In the genomic region with DNA sequence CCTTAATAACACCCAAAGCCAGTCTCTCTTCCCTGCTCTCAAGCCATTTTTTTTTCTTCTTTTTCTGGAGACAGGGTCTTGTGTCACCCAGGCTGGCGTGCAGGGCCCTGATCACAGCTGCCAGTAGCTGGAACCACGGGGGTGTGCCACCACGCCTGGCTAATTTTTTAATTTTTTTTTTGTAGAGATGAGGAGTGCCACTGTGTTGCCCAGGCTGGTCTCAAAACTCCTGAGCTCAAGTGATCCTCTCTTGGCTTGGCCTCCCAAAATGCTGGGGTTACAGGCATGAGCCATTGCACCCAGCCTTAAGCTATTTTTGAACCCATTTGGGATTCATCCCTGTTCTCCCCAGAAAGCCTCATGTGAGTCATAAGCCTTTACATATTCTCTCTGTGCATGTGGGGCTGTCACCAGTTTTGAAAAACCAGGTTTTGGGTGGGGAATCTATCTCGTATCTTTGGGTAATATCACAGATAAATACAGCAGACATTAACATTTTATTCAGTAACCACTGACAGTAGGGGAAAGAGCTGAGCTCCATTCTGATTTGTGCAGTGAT, we compare ENCODE assay signal across 11 cellular contexts. TPM values are rescaled to one million over a fixed set of nuclear protein-coding genes. Genes with fewer than 3 reads are reported as not detected.
DNase-seq lines count a peak whose midpoint lies in the region; ATAC-seq and TF ChIP-seq lines count a peak whose summit lies in the region.
"Had no signal": no experiment of that assay in that cellular context is flagged by ENCODE, and none has a peak within 500 bp of the region (broad histone marks: within the 10 kb centered on the region; RNA-seq: fewer than 3 reads in every experiment).

No MANE protein-coding gene starts in this region.

- H3K4me3 Mint-ChIP-seq in activated CD4-positive, alpha-beta T cell treated with anti-CD3 and anti-CD28 coated beads, Interleukin-2, amount 10 ng/mL, durations not matched to agents 7 days and 5 days = peak overlapping the region; percentile 35
- peak overlapping the region; percentile 79 to 80 for H3K4me3 Mint-ChIP-seq in stimulated activated naive CD8-positive, alpha-beta T cell treated with anti-CD3 and anti-CD28 coated beads, Interleukin-15, amount 100 ng/mL, for 72 hours

- peak overlapping the region; percentile 96 for H3K27ac ChIP-seq in RWPE1

- peaks cover 51% of the 10 kb centered on the region for H3K4me1 Mint-ChIP-seq in activated CD4-positive, alpha-beta T cell treated with anti-CD3 and anti-CD28 coated beads, Interleukin-2, amount 10 ng/mL, durations not matched to agents 7 days and 5 days
- H3K4me1 Mint-ChIP-seq in stimulated activated naive CD8-positive, alpha-beta T cell treated with anti-CD3 and anti-CD28 coated beads, Interleukin-15, amount 100 ng/mL, for 72 hours = peaks cover 45% of the 10 kb centered on the region

- H3K27ac Mint-ChIP-seq in activated CD4-positive, alpha-beta T cell treated with anti-CD3 and anti-CD28 coated beads, Interleukin-2, amount 10 ng/mL, durations not matched to agents 7 days and 5 days = peak overlapping the region; percentile 97
- H3K27ac Mint-ChIP-seq in stimulated activated naive CD8-positive, alpha-beta T cell treated with anti-CD3 and anti-CD28 coated beads, Interleukin-15, amount 100 ng/mL, for 72 hours = peak overlapping the region; percentile 88 to 96

- ATAC-seq in esophagus mucosa (peak; percentile 6), HG02678 (IDR thresholded peaks at IDR 0.05; ENCODE audit: unreplicated experiment) (no peak)
- no peak for ATAC-seq in stimulated activated naive CD8-positive, alpha-beta T cell treated with anti-CD3 and anti-CD28 coated beads, Interleukin-15, amount 100 ng/mL, for 72 hours

- H3K27me3 Mint-ChIP-seq in activated CD4-positive, alpha-beta T cell treated with anti-CD3 and anti-CD28 coated beads, Interleukin-2, amount 10 ng/mL, durations not matched to agents 7 days and 5 days = no peaks in the 10 kb centered on the region
- no peaks in the 10 kb centered on the region for H3K27me3 Mint-ChIP-seq in stimulated activated naive CD8-positive, alpha-beta T cell treated with anti-CD3 and anti-CD28 coated beads, Interleukin-15, amount 100 ng/mL, for 72 hours

- POLR2A ChIA-PET in activated CD4-positive, alpha-beta T cell treated with anti-CD3 and anti-CD28 coated beads, Interleukin-2, amount 10 ng/mL, durations not matched to agents 7 days and 5 days (lab: Charles Lee) = interaction anchor here (0.6 kb wide), 2 partner anchors 13 to 24 kb away, joined by 3 read pairs; no protein-coding TSS in a partner anchor
- POLR2A ChIA-PET in RWPE1 (lab: Yijun Ruan, JAX; ENCODE audit: low non-redundant PET) = no interaction called here

- peaks cover 4% of the 10 kb centered on the region for H3K9me3 Mint-ChIP-seq in activated CD4-positive, alpha-beta T cell treated with anti-CD3 and anti-CD28 coated beads, Interleukin-2, amount 10 ng/mL, durations not matched to agents 7 days and 5 days
- peaks cover 4% of the 10 kb centered on the region in 2 donors for H3K9me3 Mint-ChIP-seq in stimulated activated naive CD8-positive, alpha-beta T cell treated with anti-CD3 and anti-CD28 coated beads, Interleukin-15, amount 100 ng/mL, for 72 hours

- no peak for DNase-seq in activated CD4-positive, alpha-beta T cell treated with anti-CD3 and anti-CD28 coated beads, Interleukin-2, amount 10 ng/mL, durations not matched to agents 7 days and 5 days
- DNase-seq in activated CD4-positive, alpha-beta T cell treated with anti-CD3 and anti-CD28 coated beads for 48 hours = no peak
- DNase-seq in RWPE1 (ENCODE audit: low spot score) = no peak
- DNase-seq in stimulated activated naive CD8-positive, alpha-beta T cell treated with anti-CD3 and anti-CD28 coated beads, Interleukin-15, amount 100 ng/mL, for 72 hours = peak; percentile 24 to 34
- no peak for DNase-seq in NCI-H526 (lab: John Stamatoyannopoulos, UW)
- no peak for DNase-seq in HuH-7.5 (ENCODE audit: low spot score)
- DNase-seq: ACHN, activated gamma-delta T cell, NCI-H446 had no signal

- TF ChIP-seq CTCF in RWPE1 (conservative IDR thresholded peaks at IDR 0.05; ENCODE audit: low read depth) = no peak

- H3K36me3 Mint-ChIP-seq in activated CD4-positive, alpha-beta T cell treated with anti-CD3 and anti-CD28 coated beads, Interleukin-2, amount 10 ng/mL, durations not matched to agents 7 days and 5 days (ENCODE audit: low read depth) = peaks cover 20% of the 10 kb centered on the region

- CTCF ChIA-PET in activated CD4-positive, alpha-beta T cell treated with anti-CD3 and anti-CD28 coated beads, Interleukin-2, amount 10 ng/mL, durations not matched to agents 7 days and 5 days (lab: Charles Lee) = interaction anchor here (0.7 kb wide), 1 partner anchor 197 kb away, joined by 3 read pairs; no protein-coding TSS in a partner anchor
- CTCF ChIA-PET in RWPE1 (lab: Yijun Ruan, JAX) = interaction anchor here (0.6 to 0.7 kb wide), 2 partner anchors 36 to 312 kb away, joined by 3 read pairs; no protein-coding TSS in a partner anchor

RNA-seq across cellular contexts. Expression of a gene that starts 15.5 kb away (rescaled TPM):
- total RNA-seq in activated CD4-positive, alpha-beta T cell treated with anti-CD3 and anti-CD28 coated beads, Interleukin-2, amount 10 ng/mL, durations not matched to agents 7 days and 5 days = 1 to 10 TPM; 3.8 to 5.6 TPM
- total RNA-seq in esophagus mucosa = 2.9 TPM

RNA-seq across cellular contexts. Expression of a gene that starts 43.4 kb away (rescaled TPM):
- 100 to 1,000 TPM; 464 to 481 TPM for total RNA-seq in activated CD4-positive, alpha-beta T cell treated with anti-CD3 and anti-CD28 coated beads, Interleukin-2, amount 10 ng/mL, durations not matched to agents 7 days and 5 days
- 170 TPM for total RNA-seq in esophagus mucosa

Comparison
In these comparisons a context has a peak if more than half of its experiments do, and no peak if none do; other contexts are left out.
1. DNase-seq: peak in stimulated activated naive CD8-positive, alpha-beta T cell treated with anti-CD3 and anti-CD28 coated beads, Interleukin-15, amount 100 ng/mL, for 72 hours (2 of 2); none in activated CD4-positive, alpha-beta T cell treated with anti-CD3 and anti-CD28 coated beads, Interleukin-2, amount 10 ng/mL, durations not matched to agents 7 days and 5 days (single experiment), activated CD4-positive, alpha-beta T cell treated with anti-CD3 and anti-CD28 coated beads for 48 hours (single experiment), RWPE1 (single experiment), NCI-H526 (0 of 2) and HuH-7.5 (single experiment).